In genomic region chr21:32233055-32233546, GRCh38 we compare ENCODE assay signal across 1 cellular context.
TF ChIP-seq lines count a peak whose summit lies in the region.

No MANE protein-coding gene starts in this region.

TF ChIP-seq in H1, 55 proteins besides CTCF, POLR2A, EP300 and RAD21 (continued from another document):
- TF ChIP-seq CHD7 (IDR thresholded peaks at IDR 0.05; ENCODE audit: insufficient replicate concordance, low read length) (no peak), NANOG (IDR thresholded peaks at IDR 0.05; ENCODE audit: insufficient read depth, low read depth, low read length, poor library complexity, severe bottlenecking) (no peak), ASH2L (IDR thresholded peaks at IDR 0.05; ENCODE audit: low read length) (no peak), RXRA (IDR thresholded peaks at IDR 0.05; ENCODE audit: insufficient read depth, low read depth, low read length) (no peak), GTF2F1 (IDR thresholded peaks at IDR 0.05; ENCODE audit: borderline replicate concordance, low read depth, low read length) (no peak), HDAC2 (IDR thresholded peaks at IDR 0.05; ENCODE audit: borderline replicate concordance in 1 of 2, low read depth in 2 of 2, low read length in 2 of 2) (no peak), TEAD4 (IDR thresholded peaks at IDR 0.05; ENCODE audit: low read depth, low read length) (no peak), CHD1 (IDR thresholded peaks at IDR 0.05; ENCODE audit: low read depth, low read length) (no peak), CBX8 (IDR thresholded peaks at IDR 0.05; ENCODE audit: borderline replicate concordance, low read depth, low read length) (no peak)
TF ChIP-seq in H1: peak in this region for 0.
